In genomic region chr10:84264611-84265141, GRCh38 we compare ENCODE assay signal across 1 cellular context.
TF ChIP-seq lines count a peak whose summit lies in the region.

No MANE protein-coding gene starts in this region.

TF ChIP-seq in IMR-90, 13 proteins besides CTCF, POLR2A, EP300 and RAD21:
- TF ChIP-seq SMC3 (IDR thresholded peaks at IDR 0.05; ENCODE audit: low read depth, low read length) (peak; percentile 93), FOS (IDR thresholded peaks at IDR 0.05; ENCODE audit: low read depth, low read length) (no peak), CHD1 (IDR thresholded peaks at IDR 0.05; ENCODE audit: low read depth, low read length) (no peak; the same call in 1 of the 2 replicates), BHLHE40 (IDR thresholded peaks at IDR 0.05; ENCODE audit: low read depth, low read length) (peak; percentile 74)
